8 cellular contexts compared by ENCODE assay signal in the genomic region with DNA sequence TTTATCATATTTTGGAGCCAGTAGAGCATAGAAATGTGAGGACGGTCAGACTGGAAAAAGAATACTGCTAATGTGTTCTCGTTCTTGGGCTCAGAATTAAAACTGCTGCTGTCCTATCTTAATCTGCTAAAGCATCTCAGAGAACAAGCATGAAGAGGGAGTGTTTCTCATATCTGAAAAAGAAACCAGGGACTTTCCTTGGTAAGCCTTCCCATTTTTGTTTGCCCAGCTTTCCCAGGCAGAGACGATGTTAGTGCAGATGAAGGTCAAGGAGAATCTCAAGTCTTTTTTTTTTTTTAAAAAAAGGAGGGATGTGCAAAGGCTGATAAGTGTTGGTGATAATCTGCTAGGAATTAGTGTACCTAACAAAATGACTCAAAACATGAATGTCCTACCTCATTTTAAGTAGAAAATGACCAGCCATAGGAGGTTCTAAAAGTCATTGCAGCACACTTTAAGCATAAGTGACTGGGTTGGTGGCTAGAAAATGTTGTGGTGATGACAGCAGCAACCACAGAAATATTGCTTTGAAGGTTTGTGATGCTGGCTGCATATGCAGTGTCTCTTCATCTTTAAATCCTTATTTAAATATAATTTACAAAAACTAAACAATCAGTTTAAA. TPM values are rescaled to one million over a fixed set of nuclear protein-coding genes. Genes with fewer than 3 reads are reported as not detected.
DNase-seq lines count a peak whose midpoint lies in the region; ATAC-seq, FAIRE-seq and TF ChIP-seq lines count a peak whose summit lies in the region.

No MANE protein-coding gene starts in this region.

- H3K4me1 ChIP-seq in gastrocnemius medialis: peaks cover 49 to 69% of the 10 kb centered on the region in 2 donors

- H3K27ac Mint-ChIP-seq in activated T-helper 2 cell treated with anti-CD3 and anti-CD28 coated beads, Interferon-gamma antibody, Interleukin-2, Interleukin-4, amounts not matched to agents 10 μg/mL and 5 μg/mL and 100 μg/mL, durations not matched to agents 14 hours and 24 hours and 36 hours: peak overlapping the region; percentile 79

- TF ChIP-seq CTCF in gastrocnemius medialis (IDR thresholded peaks at IDR 0.05 in 4 of 5, conservative IDR thresholded peaks at IDR 0.05 in 1 of 5) (no peak), D721Med (IDR thresholded peaks at IDR 0.05; ENCODE audit: insufficient read depth, missing control alignments) (no peak)

- no peaks in the 10 kb centered on the region for H3K27me3 ChIP-seq in gastrocnemius medialis

- intact Hi-C loops in activated T-helper 2 cell treated with anti-CD3 and anti-CD28 coated beads, Interferon-gamma antibody, Interleukin-2, Interleukin-4, amounts not matched to agents 10 μg/mL and 5 μg/mL and 100 μg/mL, durations not matched to agents 14 hours and 24 hours and 36 hours (cut with micrococcal nuclease): loop anchor here (1.0 to 5.0 kb wide), 7 partner anchors 9 to 840 kb away; no protein-coding TSS in a partner anchor
- intact Hi-C loops in gastrocnemius medialis (cut with DNase I; ENCODE audit: low total_unique reads): no loop called here

- peaks cover 76% of the 10 kb centered on the region for H3K4me1 Mint-ChIP-seq in activated T-helper 2 cell treated with anti-CD3 and anti-CD28 coated beads, Interferon-gamma antibody, Interleukin-2, Interleukin-4, amounts not matched to agents 10 μg/mL and 5 μg/mL and 100 μg/mL, durations not matched to agents 14 hours and 24 hours and 36 hours (ENCODE audit: low read depth)

- H3K36me3 ChIP-seq in gastrocnemius medialis: no peaks in the 10 kb centered on the region

- in situ Hi-C loops in gastrocnemius medialis (cut with MboI; ENCODE audit: low sequenced_read_pairs in 4 of 4): no loop called here

- no peaks in the 10 kb centered on the region for H3K9me3 Mint-ChIP-seq in activated T-helper 2 cell treated with anti-CD3 and anti-CD28 coated beads, Interferon-gamma antibody, Interleukin-2, Interleukin-4, amounts not matched to agents 10 μg/mL and 5 μg/mL and 100 μg/mL, durations not matched to agents 14 hours and 24 hours and 36 hours

- peaks cover 1% of the 10 kb centered on the region for H3K27me3 Mint-ChIP-seq in activated T-helper 2 cell treated with anti-CD3 and anti-CD28 coated beads, Interferon-gamma antibody, Interleukin-2, Interleukin-4, amounts not matched to agents 10 μg/mL and 5 μg/mL and 100 μg/mL, durations not matched to agents 14 hours and 24 hours and 36 hours (ENCODE audit: low read depth)

- H3K4me3 ChIP-seq in gastrocnemius medialis: peak overlapping the region; percentile 70 to 89 (median 77)

- ATAC-seq in GM19023 (IDR thresholded peaks at IDR 0.05; ENCODE audit: unreplicated experiment): peak; percentile 40
- peak; percentile 50 for ATAC-seq in HG02763 (IDR thresholded peaks at IDR 0.05; ENCODE audit: unreplicated experiment)
- ATAC-seq in gastrocnemius medialis: no peak

- peak; percentile 32 for DNase-seq in activated T-helper 2 cell treated with anti-CD3 and anti-CD28 coated beads, Interferon-gamma antibody, Interleukin-2, Interleukin-4, amounts not matched to agents 10 μg/mL and 5 μg/mL and 100 μg/mL, durations not matched to agents 14 hours and 24 hours and 36 hours (ENCODE audit: low spot score)
- DNase-seq in gastrocnemius medialis: no peak
- DNase-seq in MV-4-11 (lab: John Stamatoyannopoulos, UW): no peak
- DNase-seq in SW 1271 (lab: John Stamatoyannopoulos, UW): no peak
- no peak for DNase-seq in 8988T
- no peak for DNase-seq in D721Med (ENCODE audit: insufficient read length, low spot score)

- H3K27ac ChIP-seq in gastrocnemius medialis: peak overlapping the region; percentile 83 to 93 (median 91)

- no peak for FAIRE-seq in D721Med (lab: Jason Lieb, UNC)

- TF ChIP-seq POLR2A in gastrocnemius medialis (IDR thresholded peaks at IDR 0.05): no peak

- H3K36me3 Mint-ChIP-seq in activated T-helper 2 cell treated with anti-CD3 and anti-CD28 coated beads, Interferon-gamma antibody, Interleukin-2, Interleukin-4, amounts not matched to agents 10 μg/mL and 5 μg/mL and 100 μg/mL, durations not matched to agents 14 hours and 24 hours and 36 hours (ENCODE audit: low read depth): peaks cover 43% of the 10 kb centered on the region

- peak overlapping the region; percentile 64 for H3K4me3 Mint-ChIP-seq in activated T-helper 2 cell treated with anti-CD3 and anti-CD28 coated beads, Interferon-gamma antibody, Interleukin-2, Interleukin-4, amounts not matched to agents 10 μg/mL and 5 μg/mL and 100 μg/mL, durations not matched to agents 14 hours and 24 hours and 36 hours (ENCODE audit: low read depth)

- H3K9me3 ChIP-seq in gastrocnemius medialis: no peaks in the 10 kb centered on the region

RNA-seq across cellular contexts. Expression of gene CMSS1, which starts 55.1 kb away (rescaled TPM):
- 138 and 143 TPM in 2 replicates for total RNA-seq in activated T-helper 2 cell treated with anti-CD3 and anti-CD28 coated beads, Interferon-gamma antibody, Interleukin-2, Interleukin-4, amounts not matched to agents 10 μg/mL and 5 μg/mL and 100 μg/mL, durations not matched to agents 14 hours and 24 hours and 36 hours
- total RNA-seq in gastrocnemius medialis: 10 to 100 TPM; 23.2 to 89.5 (median 67.6) TPM

Comparison
In these comparisons a context has a peak if more than half of its experiments do, and no peak if none do; other contexts are left out.
1. ATAC-seq: peak in GM19023 (single experiment) and HG02763 (single experiment); none in gastrocnemius medialis (0 of 2).